16 cellular contexts compared by ENCODE assay signal in genomic region chr1:158024737-158025136, GRCh38. TPM values are rescaled to one million over a fixed set of nuclear protein-coding genes. Genes with fewer than 3 reads are reported as not detected.
DNase-seq lines count a peak whose midpoint lies in the region; ATAC-seq and TF ChIP-seq lines count a peak whose summit lies in the region.
"Had no signal": no experiment of that assay in that cellular context is flagged by ENCODE, and none has a peak within 500 bp of the region (broad histone marks: within the 10 kb centered on the region; RNA-seq: fewer than 3 reads in every experiment).

No MANE protein-coding gene starts in this region.

- ATAC-seq in thoracic aorta (ENCODE audit: insufficient number of reproducible peaks, low FRiP score, low read depth) (peak; percentile 54), HG03571 (IDR thresholded peaks at IDR 0.05; ENCODE audit: unreplicated experiment) (no peak), HG03520 (IDR thresholded peaks at IDR 0.05; ENCODE audit: unreplicated experiment) (no peak), GM19395 (IDR thresholded peaks at IDR 0.05; ENCODE audit: unreplicated experiment) (no peak)
- ATAC-seq: activated naive CD4-positive, alpha-beta T cell treated with anti-CD3 and anti-CD28 coated beads, Interleukin-2, amount 50 U/mL, for 72 hours had no signal

- peaks cover 57 to 89% of the 10 kb centered on the region in 2 donors for H3K4me1 ChIP-seq in thoracic aorta (ENCODE audit: control insufficient read depth in 1 of 2, low read depth in 2 of 2)

- H3K27me3 Mint-ChIP-seq in chondrocyte (ENCODE audit: low read depth) (no peaks in the 10 kb centered on the region), mesothelial cell of epicardium (ENCODE audit: low read depth) (no peaks in the 10 kb centered on the region)

- no peaks in the 10 kb centered on the region for H3K9me3 ChIP-seq in thoracic aorta

- TF ChIP-seq CTCF in NB4 (IDR thresholded peaks at IDR 0.05; ENCODE audit: low read depth, low read length) (no peak), chondrocyte (IDR thresholded peaks at IDR 0.05) (no peak), mesothelial cell of epicardium (IDR thresholded peaks at IDR 0.05; ENCODE audit: unreplicated experiment) (no peak), thoracic aorta (IDR thresholded peaks at IDR 0.05) (no peak)

- H3K9me3 Mint-ChIP-seq in chondrocyte (ENCODE audit: low read depth): no peaks in the 10 kb centered on the region
- H3K9me3 Mint-ChIP-seq in mesothelial cell of epicardium: no peaks in the 10 kb centered on the region
- H3K9me3 Mint-ChIP-seq: activated naive CD4-positive, alpha-beta T cell treated with anti-CD3 and anti-CD28 coated beads, Interleukin-2, amount 50 U/mL, for 72 hours had no signal

- H3K4me3 ChIP-seq in NB4 (ENCODE audit: low read depth, low read length) (no peak overlapping the region), thoracic aorta (peak overlapping the region; percentile 49)

- no peaks in the 10 kb centered on the region for H3K27me3 ChIP-seq in thoracic aorta (replicated peaks; ENCODE audit: insufficient read depth)

- H3K4me3 Mint-ChIP-seq in chondrocyte (ENCODE audit: unreplicated experiment): peak overlapping the region; percentile 16
- H3K4me3 Mint-ChIP-seq in mesothelial cell of epicardium: no peak overlapping the region
- H3K4me3 Mint-ChIP-seq: B cell had no signal

- no peak for TF ChIP-seq POLR2A in NB4 (IDR thresholded peaks at IDR 0.05; ENCODE audit: extremely low read depth, insufficient read length)

- H3K36me3 ChIP-seq in thoracic aorta: no peaks in the 10 kb centered on the region

- H3K36me3 Mint-ChIP-seq in chondrocyte (ENCODE audit: low read depth) (no peaks in the 10 kb centered on the region), mesothelial cell of epicardium (peaks cover 2% of the 10 kb centered on the region)
- H3K36me3 Mint-ChIP-seq: activated naive CD4-positive, alpha-beta T cell treated with anti-CD3 and anti-CD28 coated beads, Interleukin-2, amount 50 U/mL, for 72 hours had no signal

- H3K4me1 Mint-ChIP-seq in chondrocyte (ENCODE audit: low read depth): peaks cover 82% of the 10 kb centered on the region
- H3K4me1 Mint-ChIP-seq in mesothelial cell of epicardium: peaks cover 76% of the 10 kb centered on the region
- H3K4me1 Mint-ChIP-seq: B cell had no signal

- DNase-seq in NB4 (ENCODE audit: low read depth): peak; percentile 19
- DNase-seq in chondrocyte (ENCODE audit: low spot score): no peak
- no peak for DNase-seq in mesothelial cell of epicardium (ENCODE audit: low spot score in 2 of 2, unreplicated experiment in 2 of 2)
- no peak for DNase-seq in thoracic aorta (ENCODE audit: low spot score)
- no peak for DNase-seq in anterior cingulate cortex (lab: John Stamatoyannopoulos, UW)
- DNase-seq: activated CD4-positive, alpha-beta T cell treated with anti-CD3 and anti-CD28 coated beads for 4 hours; cerebellar nuclear complex; DMS 273 treated with DMSO at 0.1 percent for 48 hours; NCI-H187 treated with DMSO at 0.1 percent for 48 hours; NCI-H748 treated with DMSO at 0.1 percent for 48 hours had no signal

- peak overlapping the region; percentile 91 to 95 for H3K27ac ChIP-seq in thoracic aorta

- H3K27ac Mint-ChIP-seq in chondrocyte (ENCODE audit: unreplicated experiment): peak overlapping the region; percentile 96
- H3K27ac Mint-ChIP-seq in mesothelial cell of epicardium: peak overlapping the region; percentile 84
- H3K27ac Mint-ChIP-seq: activated naive CD4-positive, alpha-beta T cell treated with anti-CD3 and anti-CD28 coated beads, Interleukin-2, amount 50 U/mL, for 72 hours; B cell had no signal

RNA-seq across cellular contexts. Expression of gene KIRREL1, which starts 31.3 kb away (rescaled TPM):
- total RNA-seq in chondrocyte (159 to 166 TPM (median 165 TPM) in 3 replicates), mesothelial cell of epicardium (178 to 189 TPM (median 180 TPM) in 3 replicates), thoracic aorta (100 to 1,000 TPM; 111 to 136 TPM)
- total RNA-seq: B cell; T-helper 1 cell treated with Interleukin-12 subunit alpha and Interleukin-12 subunit beta and Interleukin-4 antibody, amounts not matched to agents 30 ng/mL and 1 ng/mL, for 36 hours had no signal
